In genomic region chr6:26183581-26184408, GRCh38 we compare ENCODE assay signal across 8 cellular contexts.
A peak's percentile ranks its signal among the peaks of the same experiment; 100 is the strongest.
DNase-seq lines count a peak whose midpoint lies in the region; ATAC-seq and TF ChIP-seq lines count a peak whose summit lies in the region.

No MANE protein-coding gene starts in this region.

- peaks cover 9% of the 10 kb centered on the region for H3K27me3 Mint-ChIP-seq in endothelial cell (ENCODE audit: unreplicated experiment)
- no peaks in the 10 kb centered on the region for H3K27me3 Mint-ChIP-seq in memory B cell

- peak; percentile 79 for TF ChIP-seq POLR2A in GM15510 (IDR thresholded peaks at IDR 0.05; ENCODE audit: borderline replicate concordance, extremely low read depth, insufficient read length)

- H3K4me1 Mint-ChIP-seq in endothelial cell (ENCODE audit: unreplicated experiment) (peaks cover 21% of the 10 kb centered on the region), memory B cell (peaks cover 18% of the 10 kb centered on the region)

- H3K9me3 Mint-ChIP-seq in endothelial cell (ENCODE audit: unreplicated experiment) (no peaks in the 10 kb centered on the region), memory B cell (peaks cover 4% of the 10 kb centered on the region)

- TF ChIP-seq CTCF in endothelial cell (IDR thresholded peaks at IDR 0.05; ENCODE audit: unreplicated experiment), result no peak

- H3K4me3 Mint-ChIP-seq in endothelial cell (ENCODE audit: unreplicated experiment) (peak overlapping the region; percentile 89), memory B cell (peak overlapping the region; percentile 100)

- H3K27ac Mint-ChIP-seq in endothelial cell (ENCODE audit: unreplicated experiment), result peak overlapping the region; percentile 71
- H3K27ac Mint-ChIP-seq in memory B cell, result peak overlapping the region; percentile 90

- H3K36me3 Mint-ChIP-seq in endothelial cell (ENCODE audit: low read depth, unreplicated experiment) (no peaks in the 10 kb centered on the region), memory B cell (no peaks in the 10 kb centered on the region)

- ATAC-seq in memory B cell (ENCODE audit: low read depth), result peak; percentile 76
- ATAC-seq in stimulated activated naive CD8-positive, alpha-beta T cell treated with anti-CD3 and anti-CD28 coated beads, Interleukin-15, Interleukin-2, amounts not matched to agents 100 U/mL and 50 U/mL, for 24 hours, result peak; percentile 85

- POLR2A ChIA-PET in HEK293T (lab: Yijun Ruan, JAX), result interaction anchor here (1.1 to 2.7 kb wide), 6 partner anchors 9 to 60 kb away, joined by 3 to 10 read pairs (median 6); a partner anchor contains a TSS

- CTCF ChIA-PET in HEK293T (lab: Yijun Ruan, JAX), result no interaction called here

- DNase-seq in Kasumi-1 (lab: John Stamatoyannopoulos, UW), result peak; percentile 90 to 92
- peak; percentile 89 for DNase-seq in activated CD8-positive, alpha-beta memory T cell treated with anti-CD3 and anti-CD28 coated beads for 24 hours
- DNase-seq in endothelial cell (ENCODE audit: low spot score), result peak; percentile 49
- peak; percentile 36 to 62 for DNase-seq in memory B cell (ENCODE audit: low spot score in 2 of 2)
- peak; percentile 68 for DNase-seq in stimulated activated naive CD8-positive, alpha-beta T cell treated with anti-CD3 and anti-CD28 coated beads, Interleukin-15, Interleukin-2, amounts not matched to agents 100 U/mL and 50 U/mL, for 24 hours
- no peak for DNase-seq in HEK293T (ENCODE audit: extremely low spot score)
- no peak for DNase-seq in NCI-H748 treated with DMSO at 0.1 percent for 48 hours (lab: John Stamatoyannopoulos, UW)

TF ChIP-seq in HEK293T, 16 proteins besides CTCF, POLR2A, EP300 and RAD21:
- TF ChIP-seq HDGF (IDR thresholded peaks at IDR 0.05; ENCODE audit: borderline replicate concordance) (no peak), FOXK2 (IDR thresholded peaks at IDR 0.05) (no peak), FOXA1 (IDR thresholded peaks at IDR 0.05) (no peak), NFRKB (IDR thresholded peaks at IDR 0.05) (no peak), SP1 (IDR thresholded peaks at IDR 0.05) (no peak), ZNF384 (IDR thresholded peaks at IDR 0.05) (no peak), CTBP1 (IDR thresholded peaks at IDR 0.05; ENCODE audit: borderline replicate concordance) (no peak), ELF4 (IDR thresholded peaks at IDR 0.05) (no peak), FOXM1 (IDR thresholded peaks at IDR 0.05; ENCODE audit: borderline replicate concordance) (no peak), LEF1 (IDR thresholded peaks at IDR 0.05; ENCODE audit: borderline replicate concordance) (no peak), BHLHE40 (IDR thresholded peaks at IDR 0.05; ENCODE audit: borderline replicate concordance) (no peak), L3MBTL2 (conservative IDR thresholded peaks at IDR 0.05) (no peak)

Comparison
In these comparisons a context has a peak if more than half of its experiments do, and no peak if none do; other contexts are left out.
1. DNase-seq: peak in Kasumi-1 (2 of 2), activated CD8-positive, alpha-beta memory T cell treated with anti-CD3 and anti-CD28 coated beads for 24 hours (single experiment), endothelial cell (single experiment), memory B cell (2 of 2) and stimulated activated naive CD8-positive, alpha-beta T cell treated with anti-CD3 and anti-CD28 coated beads, Interleukin-15, Interleukin-2, amounts not matched to agents 100 U/mL and 50 U/mL, for 24 hours (single experiment); none in HEK293T (single experiment) and NCI-H748 treated with DMSO at 0.1 percent for 48 hours (single experiment).